7 cellular contexts compared by ENCODE assay signal in genomic region chrX:67555578-67556203, GRCh38. TPM values are rescaled to one million over a fixed set of nuclear protein-coding genes. Genes with fewer than 3 reads are reported as not detected.
A peak's percentile ranks its signal among the peaks of the same experiment; 100 is the strongest.
DNase-seq lines count a peak whose midpoint lies in the region; ATAC-seq and TF ChIP-seq lines count a peak whose summit lies in the region.

No MANE protein-coding gene starts in this region.

- H3K36me3 Mint-ChIP-seq in activated T-helper 17 cell treated with anti-CD3 and anti-CD28 coated beads, Interleukin-2, amount 50 U/mL, for 72 hours (ENCODE audit: low read depth): no peaks in the 10 kb centered on the region

- no peaks in the 10 kb centered on the region for H3K9me3 ChIP-seq in transverse colon

- no peak overlapping the region for H3K4me3 Mint-ChIP-seq in activated T-helper 17 cell treated with anti-CD3 and anti-CD28 coated beads, Interleukin-2, amount 50 U/mL, for 72 hours

- H3K27ac ChIP-seq in RWPE1 (no peak overlapping the region), transverse colon (no peak overlapping the region)

- no peaks in the 10 kb centered on the region for H3K4me1 Mint-ChIP-seq in activated T-helper 17 cell treated with anti-CD3 and anti-CD28 coated beads, Interleukin-2, amount 50 U/mL, for 72 hours

- no peaks in the 10 kb centered on the region for H3K27me3 ChIP-seq in GM06990 (replicated peaks; ENCODE audit: control insufficient read depth, insufficient read depth, low read length)
- H3K27me3 ChIP-seq in H7 (ENCODE audit: control insufficient read depth, insufficient read depth, low read length): no peaks in the 10 kb centered on the region
- no peaks in the 10 kb centered on the region for H3K27me3 ChIP-seq in transverse colon

- no peaks in the 10 kb centered on the region for H3K36me3 ChIP-seq in GM06990 (ENCODE audit: control insufficient read depth, insufficient read depth, low read length)
- H3K36me3 ChIP-seq in H7 (replicated peaks; ENCODE audit: control insufficient read depth, insufficient read depth, low read length): no peaks in the 10 kb centered on the region
- no peaks in the 10 kb centered on the region for H3K36me3 ChIP-seq in transverse colon

- WGBS in transverse colon (ENCODE audit: low coverage in 1 of 2), 2 donors: 31% methylated on average over 7 of the region's 7 CpGs; no CpG with 5 or more reads in 1 of the 2 donors

- intact Hi-C loops in transverse colon (cut with DNase I; ENCODE audit: low total_unique reads): no loop called here

- DNase-seq in GM06990 (ENCODE audit: extremely low read depth, insufficient read length): no peak
- DNase-seq in H7: peak; percentile 9
- DNase-seq in RWPE1 (ENCODE audit: low spot score): no peak
- DNase-seq in glomerular visceral epithelial cell (ENCODE audit: extremely low spot score): peak; percentile 0
- peak; percentile 19 for DNase-seq in transverse colon

- no peak for TF ChIP-seq POLR2A in transverse colon (IDR thresholded peaks at IDR 0.05)

- in situ Hi-C loops in transverse colon (cut with MboI; ENCODE audit: low pct_ligation_motif_present in 1 of 4, low pct_unique_long_range_greater_than_20kb in 1 of 4, low sequenced_read_pairs in 3 of 4): no loop called here

- H3K27ac Mint-ChIP-seq in activated T-helper 17 cell treated with anti-CD3 and anti-CD28 coated beads, Interleukin-2, amount 50 U/mL, for 72 hours: no peak overlapping the region

- POLR2A ChIA-PET in RWPE1 (lab: Yijun Ruan, JAX; ENCODE audit: low non-redundant PET): no interaction called here

- H3K4me1 ChIP-seq in transverse colon: no peaks in the 10 kb centered on the region

- no peak for TF ChIP-seq EP300 in transverse colon (IDR thresholded peaks at IDR 0.05; ENCODE audit: low read depth)

- H3K9me3 Mint-ChIP-seq in activated T-helper 17 cell treated with anti-CD3 and anti-CD28 coated beads, Interleukin-2, amount 50 U/mL, for 72 hours: no peaks in the 10 kb centered on the region

- TF ChIP-seq CTCF in GM06990 (IDR thresholded peaks at IDR 0.05; ENCODE audit: insufficient read depth, low read length, poor library complexity, severe bottlenecking) (peak; percentile 75), RWPE1 (conservative IDR thresholded peaks at IDR 0.05; ENCODE audit: low read depth) (peak; percentile 54), transverse colon (IDR thresholded peaks at IDR 0.05) (peak; percentile 14 to 72 (median 48))

- H3K27me3 Mint-ChIP-seq in activated T-helper 17 cell treated with anti-CD3 and anti-CD28 coated beads, Interleukin-2, amount 50 U/mL, for 72 hours: no peaks in the 10 kb centered on the region

- ATAC-seq in HG03175 (IDR thresholded peaks at IDR 0.05; ENCODE audit: unreplicated experiment): no peak
- ATAC-seq in activated T-helper 17 cell treated with anti-CD3 and anti-CD28 coated beads, Interleukin-2, amount 50 U/mL, for 72 hours (replicated peaks): no peak

- CTCF ChIA-PET in RWPE1 (lab: Yijun Ruan, JAX): no interaction called here

- no peak overlapping the region for H3K4me3 ChIP-seq in GM06990 (replicated peaks; ENCODE audit: low read depth, low read length)
- no peak overlapping the region for H3K4me3 ChIP-seq in H7 (ENCODE audit: insufficient read depth, low read depth, low read length)
- no peak overlapping the region for H3K4me3 ChIP-seq in transverse colon

RNA-seq across cellular contexts. Expression of gene AR, which starts 11.9 kb away (rescaled TPM):
- total RNA-seq in H7 (2014; rRNA removed; shearing (Covaris generic)): 8.3 and 10.3 TPM in 2 replicates
- total RNA-seq in transverse colon: 1 to 10 TPM; 1.1 to 2.4 (median 2.0) TPM
- under 1 TPM in 1 of 2 donors, not detected in 1; 0.03 TPM for total RNA-seq in activated T-helper 17 cell treated with anti-CD3 and anti-CD28 coated beads, Interleukin-2, amount 50 U/mL, for 72 hours

Comparison
In these comparisons a context has a peak if more than half of its experiments do, and no peak if none do; other contexts are left out.
1. DNase-seq: peak in H7 (single experiment), glomerular visceral epithelial cell (single experiment) and transverse colon (single experiment); none in GM06990 (single experiment) and RWPE1 (single experiment).
2. Peak in every context shown above with its lines, with median percentiles within 50 percentile points of each other: CTCF ChIP-seq.